13 cellular contexts compared by ENCODE assay signal in the genomic region with DNA sequence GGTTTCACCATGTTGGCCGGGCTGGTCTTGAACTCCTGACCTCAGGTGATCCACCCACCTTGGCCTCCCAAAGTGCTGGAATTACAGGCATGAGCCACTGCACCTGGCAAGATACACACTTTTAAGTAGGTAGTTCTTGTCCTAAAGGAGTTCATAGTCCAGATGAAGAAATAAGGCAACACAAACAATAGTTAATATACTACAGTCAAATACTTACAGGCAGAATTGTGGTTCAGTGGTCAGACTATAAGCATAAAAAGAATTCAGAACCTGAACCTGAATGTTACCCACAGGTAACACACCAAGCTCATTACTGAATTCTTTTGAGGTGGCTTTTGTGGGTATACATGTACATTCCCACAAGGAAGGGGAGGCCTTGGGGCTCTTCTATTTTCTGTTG. TPM values are rescaled to one million over a fixed set of nuclear protein-coding genes. Genes with fewer than 3 reads are reported as not detected.
DNase-seq lines count a peak whose midpoint lies in the region; TF ChIP-seq lines count a peak whose summit lies in the region.
"Had no signal": no experiment of that assay in that cellular context is flagged by ENCODE, and none has a peak within 500 bp of the region (broad histone marks: within the 10 kb centered on the region; RNA-seq: fewer than 3 reads in every experiment).

No MANE protein-coding gene starts in this region.

- H3K36me3 ChIP-seq in breast epithelium, result no peaks in the 10 kb centered on the region
- H3K36me3 ChIP-seq in SU-DHL-6 (ENCODE audit: low read length), result no peaks in the 10 kb centered on the region

- H3K27ac ChIP-seq in breast epithelium, result no peak overlapping the region
- no peak overlapping the region for H3K27ac ChIP-seq in SU-DHL-6 (ENCODE audit: low read depth, low read length)

- no peaks in the 10 kb centered on the region for H3F3A ChIP-seq in SU-DHL-6 (ENCODE audit: insufficient read depth)

- H3K4me1 Mint-ChIP-seq in MCF 10A (ENCODE audit: insufficient read depth, unreplicated experiment) (peaks cover 6% of the 10 kb centered on the region), immature natural killer cell (peaks cover 25 to 34% of the 10 kb centered on the region in 2 donors), type B pancreatic cell (ENCODE audit: unreplicated experiment) (peaks cover 28% of the 10 kb centered on the region)

- CTCF ChIA-PET in MCF 10A (lab: Yijun Ruan, JAX), result interaction anchor here (0.6 kb wide), 1 partner anchor 9 kb away, joined by 3 read pairs; no protein-coding TSS in a partner anchor

- H4K20me1 ChIP-seq in SU-DHL-6 (ENCODE audit: low read depth, low read length), result no peaks in the 10 kb centered on the region

- H3K27me3 ChIP-seq in breast epithelium (no peaks in the 10 kb centered on the region), SU-DHL-6 (ENCODE audit: low read length) (no peaks in the 10 kb centered on the region)

- DNase-seq in MCF 10A (ENCODE audit: unreplicated experiment), result no peak
- DNase-seq in breast epithelium (ENCODE audit: low spot score in 2 of 2), result no peak
- no peak for DNase-seq in immature natural killer cell
- no peak for DNase-seq in type B pancreatic cell (ENCODE audit: extremely low spot score, unreplicated experiment)
- no peak for DNase-seq in NCI-H82 (lab: John Stamatoyannopoulos, UW)
- DNase-seq in NCI-H187 (lab: John Stamatoyannopoulos, UW), result no peak
- DNase-seq in H4 (ENCODE audit: low spot score), result no peak
- DNase-seq: DMS79 treated with DMSO at 0.1 percent for 48 hours, head of caudate nucleus, NCI-H1105, NCI-H446 treated with DMSO at 0.1 percent for 48 hours, nucleus accumbens had no signal

- H3K4me3 Mint-ChIP-seq in MCF 10A (ENCODE audit: unreplicated experiment), result peak overlapping the region; percentile 89
- H3K4me3 Mint-ChIP-seq in immature natural killer cell, result peak overlapping the region in 3 of 5 donors; percentile 68 to 99 (median 95)
- peak overlapping the region; percentile 99 for H3K4me3 Mint-ChIP-seq in type B pancreatic cell

- H3K27ac Mint-ChIP-seq in MCF 10A (ENCODE audit: low read depth, unreplicated experiment) (no peak overlapping the region), immature natural killer cell (peak overlapping the region in 4 of 6 donors; percentile 41 to 97 (median 78)), type B pancreatic cell (peak overlapping the region; percentile 96)

- POLR2A ChIA-PET in MCF 10A (lab: Yijun Ruan, JAX), result interaction anchor here (0.9 to 1.1 kb wide), 2 partner anchors 41 to 100 kb away, joined by 4 to 6 read pairs; no protein-coding TSS in a partner anchor

- H3K4me2 ChIP-seq in SU-DHL-6 (ENCODE audit: low read depth, low read length, poor library complexity, severe bottlenecking), result peak overlapping the region; percentile 81

- 0 out of 2 replicates have a peak overlapping the region, but pooled peaks have one; percentile 73 for H3K9ac ChIP-seq in SU-DHL-6 (ENCODE audit: low read length)

- H2AFZ ChIP-seq in SU-DHL-6 (ENCODE audit: low read depth, low read length, severe bottlenecking), result no peak overlapping the region

- H3K9me3 Mint-ChIP-seq in MCF 10A (ENCODE audit: unreplicated experiment) (no peaks in the 10 kb centered on the region), immature natural killer cell (no peaks in the 10 kb centered on the region), type B pancreatic cell (no peaks in the 10 kb centered on the region)

- TF ChIP-seq CTCF in MCF 10A (IDR thresholded peaks at IDR 0.05; ENCODE audit: unreplicated experiment) (no peak), breast epithelium (IDR thresholded peaks at IDR 0.05) (no peak), SU-DHL-6 (IDR thresholded peaks at IDR 0.05; ENCODE audit: insufficient read depth, low read length, poor library complexity, severe bottlenecking) (no peak), type B pancreatic cell (conservative IDR thresholded peaks at IDR 0.05) (no peak)

- no peak overlapping the region for H3K4me3 ChIP-seq in breast epithelium
- H3K4me3 ChIP-seq in SU-DHL-6 (ENCODE audit: insufficient read depth, low read length, poor library complexity, severe bottlenecking), result no peak overlapping the region

- peaks cover 4 to 11% of the 10 kb centered on the region in 2 donors for H3K4me1 ChIP-seq in breast epithelium

- peaks cover 35% of the 10 kb centered on the region for H3K79me2 ChIP-seq in SU-DHL-6 (ENCODE audit: insufficient read depth, low read length)

- H3K27me3 Mint-ChIP-seq in MCF 10A (ENCODE audit: insufficient read depth, unreplicated experiment) (no peaks in the 10 kb centered on the region), immature natural killer cell (ENCODE audit: low read depth in 3 of 3) (peaks cover 1 to 6% (median 4%) of the 10 kb centered on the region in 3 donors), type B pancreatic cell (no peaks in the 10 kb centered on the region)

- no TSS peak for BruUV-seq in MCF 10A (replicated peaks; lab: Mats Ljungman, UMichigan)

- intact Hi-C loops in MCF 10A (cut with micrococcal nuclease) (no loop called here), breast epithelium (cut with DNase I; ENCODE audit: low total_unique reads) (loop anchor here (10.0 kb wide), 1 partner anchor 183 kb away; no protein-coding TSS in a partner anchor)

- no peaks in the 10 kb centered on the region for H3K9me3 ChIP-seq in breast epithelium
- no peaks in the 10 kb centered on the region for H3K9me3 ChIP-seq in SU-DHL-6 (ENCODE audit: insufficient read depth, low read length)

- H3K36me3 Mint-ChIP-seq in MCF 10A (ENCODE audit: insufficient read depth, unreplicated experiment) (peaks cover 35% of the 10 kb centered on the region), immature natural killer cell (peaks cover 0 to 5% (median 0%) of the 10 kb centered on the region in 3 donors), type B pancreatic cell (peaks cover 7% of the 10 kb centered on the region)

- TF ChIP-seq POLR2A in breast epithelium (IDR thresholded peaks at IDR 0.05), result no peak

- no peaks in the 10 kb centered on the region for H3K9me2 ChIP-seq in SU-DHL-6 (replicated peaks; ENCODE audit: insufficient read depth, low read length)

RNA-seq across cellular contexts. Expression of a gene that starts 1.8 kb away (rescaled TPM):
- 166 and 189 TPM in 2 replicates for total RNA-seq in MCF 10A (2022)
- total RNA-seq in breast epithelium, result 100 to 1,000 TPM in 1 of 3 donors, 10 to 100 TPM in 2; 80.6 to 106 (median 97.7) TPM
- 100 to 1,000 TPM; 142 to 299 (median 173) TPM for polyA plus RNA-seq in immature natural killer cell
- total RNA-seq in type B pancreatic cell (ENCODE audit: low replicate concordance), result 72.7 and 101 TPM in 2 replicates
- total RNA-seq in H4 (2014; rRNA removed; shearing (Covaris generic)), result 322 and 356 TPM in 2 replicates

RNA-seq across cellular contexts. Expression of a gene that starts 40.3 kb away (rescaled TPM):
- total RNA-seq in MCF 10A (2022), result 59.4 and 61.3 TPM in 2 replicates
- 10 to 100 TPM; 17.3 to 31.5 (median 31.3) TPM for total RNA-seq in breast epithelium
- 10 to 100 TPM; 21.1 to 53.4 (median 26.3) TPM for polyA plus RNA-seq in immature natural killer cell
- 66.4 and 80.3 TPM in 2 replicates for total RNA-seq in type B pancreatic cell (ENCODE audit: low replicate concordance)
- 9.8 and 17.5 TPM in 2 replicates for total RNA-seq in H4 (2014; rRNA removed; shearing (Covaris generic))
